In the genomic region with DNA sequence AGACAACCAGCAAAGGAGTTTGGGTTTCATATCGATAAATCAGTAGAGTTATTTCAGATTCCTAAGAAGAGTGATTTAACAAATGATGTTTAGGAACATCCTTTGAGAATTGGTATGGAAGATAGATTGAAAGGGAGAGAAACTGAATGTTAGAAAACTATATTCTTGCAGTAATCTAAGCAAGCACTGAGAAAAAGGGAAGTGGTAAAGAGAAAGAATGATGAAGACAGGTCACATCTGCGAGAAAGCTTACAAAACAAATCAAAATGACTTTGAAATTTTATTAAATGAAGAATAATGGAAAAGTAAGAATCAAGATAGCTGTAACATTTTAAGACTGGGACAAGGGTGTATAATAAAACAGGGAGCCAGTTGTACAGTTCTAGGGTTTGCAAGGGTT, we compare ENCODE assay signal across 1 cellular context.
TF ChIP-seq lines count a peak whose summit lies in the region.

No MANE protein-coding gene starts in this region.

TF ChIP-seq in GM12878, 131 proteins besides CTCF, POLR2A, EP300 and RAD21 (continued from another document):
- TF ChIP-seq E4F1 (IDR thresholded peaks at IDR 0.05; ENCODE audit: borderline replicate concordance, partially characterized antibody): no peak
